10 cellular contexts compared by ENCODE assay signal in the genomic region with DNA sequence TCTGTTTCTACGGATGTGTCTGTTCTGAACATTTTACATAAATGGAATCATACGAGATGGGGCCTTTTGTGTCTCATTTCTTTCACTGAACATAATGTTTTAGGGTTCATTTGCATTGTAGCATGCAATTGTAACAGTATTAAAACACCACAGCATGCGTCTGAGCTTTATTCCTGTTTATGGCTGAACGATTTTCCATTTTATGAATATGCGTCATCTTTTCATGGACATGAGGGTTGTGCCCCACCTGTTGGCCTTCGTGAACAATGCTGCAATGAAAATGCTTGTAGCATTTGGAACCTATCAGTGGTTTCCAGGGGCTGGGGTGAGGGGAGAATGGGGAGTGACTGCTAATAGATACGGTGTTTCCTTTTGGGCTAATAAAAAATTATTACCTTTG. TPM values are rescaled to one million over a fixed set of nuclear protein-coding genes. Genes with fewer than 3 reads are reported as not detected.
DNase-seq lines count a peak whose midpoint lies in the region; ATAC-seq and TF ChIP-seq lines count a peak whose summit lies in the region.
"Had no signal": no experiment of that assay in that cellular context is flagged by ENCODE, and none has a peak within 500 bp of the region (broad histone marks: within the 10 kb centered on the region; RNA-seq: fewer than 3 reads in every experiment).

No MANE protein-coding gene starts in this region.

- H3K36me3 ChIP-seq in HEK293 (ENCODE audit: control insufficient read depth in 2 of 2, insufficient read depth in 1 of 2, low read length in 2 of 2) (no peaks in the 10 kb centered on the region), duodenal mucosa (ENCODE audit: control insufficient read depth in 1 of 2, insufficient read depth in 2 of 2, low read length in 2 of 2) (no peaks in the 10 kb centered on the region), stomach (no peaks in the 10 kb centered on the region)

- CTCF ChIA-PET in HEK293 (lab: Yijun Ruan, JAX), result interaction anchor here (0.7 kb wide), 1 partner anchor 211 kb away, joined by 3 read pairs; no protein-coding TSS in a partner anchor

- no peak for ATAC-seq in HG02981 (IDR thresholded peaks at IDR 0.05; ENCODE audit: unreplicated experiment)

- POLR2A ChIA-PET in HEK293 (lab: Yijun Ruan, JAX), result no interaction called here

- H3K27me3 ChIP-seq in duodenal mucosa (ENCODE audit: control insufficient read depth in 1 of 2, insufficient read depth in 2 of 2, low read length in 2 of 2) (peaks cover 0 to 8% of the 10 kb centered on the region in 2 donors), stomach (peaks cover 0 to 46% (median 10%) of the 10 kb centered on the region in 3 donors)

- intact Hi-C loops in stomach (cut with DNase I; ENCODE audit: low total_unique reads), result no loop called here
- intact Hi-C loops in posterior cingulate gyrus (cut with DNase I), result no loop called here

- peak; percentile 3 for DNase-seq in NCI-H69 (lab: John Stamatoyannopoulos, UW)
- DNase-seq in stomach, result peak; percentile 27
- no peak for DNase-seq in NK-92 treated with Interleukin-12 subunit alpha and Interleukin-12 subunit beta, amount 100 ng/mL, for 24 hours (lab: John Stamatoyannopoulos, UW)
- no peak for DNase-seq in posterior cingulate gyrus
- DNase-seq: activated B cell treated with CpG ODN at 0.5 μM for 24 hours, NCI-H510A, nephron progenitor cell had no signal

- H3K4me3 ChIP-seq in HEK293 (ENCODE audit: low read depth, low read length) (no peak overlapping the region), duodenal mucosa (ENCODE audit: low read depth in 1 of 2, low read length in 2 of 2) (peak overlapping the region; percentile 10 to 20), stomach (no peak overlapping the region)

- H3K4me1 ChIP-seq in HEK293 (ENCODE audit: control insufficient read depth, insufficient read depth, low read length), result no peaks in the 10 kb centered on the region
- H3K4me1 ChIP-seq in duodenal mucosa (ENCODE audit: control insufficient read depth in 1 of 2, insufficient read depth in 2 of 2, low read length in 2 of 2), result no peaks in the 10 kb centered on the region
- peaks cover 0 to 5% (median 0%) of the 10 kb centered on the region in 4 donors for H3K4me1 ChIP-seq in stomach

- H3K9me3 ChIP-seq in HEK293 (ENCODE audit: control insufficient read depth, insufficient read depth, low read depth, low read length) (no peaks in the 10 kb centered on the region), duodenal mucosa (ENCODE audit: control insufficient read depth in 1 of 2, low read length in 2 of 2) (no peaks in the 10 kb centered on the region), stomach (no peaks in the 10 kb centered on the region)

- no peak for TF ChIP-seq EP300 in stomach (IDR thresholded peaks at IDR 0.05)

- TF ChIP-seq POLR2A in stomach (IDR thresholded peaks at IDR 0.05), result no peak

- H3K27ac ChIP-seq in HEK293 (ENCODE audit: extremely low read depth, low read depth, low read length) (no peak overlapping the region), duodenal mucosa (ENCODE audit: low read depth, low read length) (no peak overlapping the region), stomach (no peak overlapping the region)

- H3K9ac ChIP-seq in duodenal mucosa (ENCODE audit: low read depth in 1 of 2, low read length in 2 of 2), result no peak overlapping the region

- 26 to 45% (median 38%) methylated on average over 7 of the region's 7 CpGs for WGBS in stomach, 5 donors

- TF ChIP-seq CTCF in HEK293 (tag by site-specific recombination; IDR thresholded peaks at IDR 0.05) (no peak), stomach (IDR thresholded peaks at IDR 0.05) (peak in 2 of 7 experiments; percentile 35 to 38)

TF ChIP-seq in HEK293, 187 proteins besides CTCF, POLR2A, EP300 and RAD21:
- peak; percentile 40; the same call in 1 of the 2 replicates for TF ChIP-seq SCRT2 (tag by site-specific recombination; IDR thresholded peaks at IDR 0.05)
- TF ChIP-seq, protein P1, sequence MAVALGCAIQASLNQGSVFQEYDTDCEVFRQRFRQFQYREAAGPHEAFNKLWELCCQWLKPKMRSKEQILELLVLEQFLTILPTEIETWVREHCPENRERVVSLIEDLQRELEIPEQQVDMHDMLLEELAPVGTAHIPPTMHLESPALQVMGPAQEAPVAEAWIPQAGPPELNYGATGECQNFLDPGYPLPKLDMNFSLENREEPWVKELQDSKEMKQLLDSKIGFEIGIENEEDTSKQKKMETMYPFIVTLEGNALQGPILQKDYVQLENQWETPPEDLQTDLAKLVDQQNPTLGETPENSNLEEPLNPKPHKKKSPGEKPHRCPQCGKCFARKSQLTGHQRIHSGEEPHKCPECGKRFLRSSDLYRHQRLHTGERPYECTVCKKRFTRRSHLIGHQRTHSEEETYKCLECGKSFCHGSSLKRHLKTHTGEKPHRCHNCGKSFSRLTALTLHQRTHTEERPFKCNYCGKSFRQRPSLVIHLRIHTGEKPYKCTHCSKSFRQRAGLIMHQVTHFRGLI (tag by site-specific recombination; IDR thresholded peaks at IDR 0.05), result peak; percentile 27; the same call in 1 of the 2 replicates
- TF ChIP-seq ZNF629 (tag by site-specific recombination; IDR thresholded peaks at IDR 0.05), result no peak
- no peak for TF ChIP-seq ZNF501 (tag by site-specific recombination; IDR thresholded peaks at IDR 0.05)
- no peak for TF ChIP-seq ZNF585B (tag by site-specific recombination; IDR thresholded peaks at IDR 0.05)

RNA-seq across cellular contexts. Expression of a gene that starts 5.1 kb away (rescaled TPM):
- not detected for total RNA-seq in stomach
- polyA plus RNA-seq in stomach, result not detected
- total RNA-seq: activated B cell treated with CpG ODN at 0.5 μM for 24 hours had no signal

RNA-seq across cellular contexts. Expression of a gene that starts 22.9 kb away (rescaled TPM):
- not detected for total RNA-seq in stomach
- polyA plus RNA-seq in stomach, result not detected
- total RNA-seq: activated B cell treated with CpG ODN at 0.5 μM for 24 hours had no signal

Comparison
In these comparisons a context has a peak if more than half of its experiments do, and no peak if none do; other contexts are left out.
1. H3K4me3 ChIP-seq: peak in duodenal mucosa (2 of 2); none in HEK293 (single experiment) and stomach (0 of 4).
2. DNase-seq: peak in NCI-H69 (single experiment) and stomach (single experiment); none in NK-92 treated with Interleukin-12 subunit alpha and Interleukin-12 subunit beta, amount 100 ng/mL, for 24 hours (single experiment) and posterior cingulate gyrus (0 of 10).